ENCODE assay signal across 8 cellular contexts in the genomic region with DNA sequence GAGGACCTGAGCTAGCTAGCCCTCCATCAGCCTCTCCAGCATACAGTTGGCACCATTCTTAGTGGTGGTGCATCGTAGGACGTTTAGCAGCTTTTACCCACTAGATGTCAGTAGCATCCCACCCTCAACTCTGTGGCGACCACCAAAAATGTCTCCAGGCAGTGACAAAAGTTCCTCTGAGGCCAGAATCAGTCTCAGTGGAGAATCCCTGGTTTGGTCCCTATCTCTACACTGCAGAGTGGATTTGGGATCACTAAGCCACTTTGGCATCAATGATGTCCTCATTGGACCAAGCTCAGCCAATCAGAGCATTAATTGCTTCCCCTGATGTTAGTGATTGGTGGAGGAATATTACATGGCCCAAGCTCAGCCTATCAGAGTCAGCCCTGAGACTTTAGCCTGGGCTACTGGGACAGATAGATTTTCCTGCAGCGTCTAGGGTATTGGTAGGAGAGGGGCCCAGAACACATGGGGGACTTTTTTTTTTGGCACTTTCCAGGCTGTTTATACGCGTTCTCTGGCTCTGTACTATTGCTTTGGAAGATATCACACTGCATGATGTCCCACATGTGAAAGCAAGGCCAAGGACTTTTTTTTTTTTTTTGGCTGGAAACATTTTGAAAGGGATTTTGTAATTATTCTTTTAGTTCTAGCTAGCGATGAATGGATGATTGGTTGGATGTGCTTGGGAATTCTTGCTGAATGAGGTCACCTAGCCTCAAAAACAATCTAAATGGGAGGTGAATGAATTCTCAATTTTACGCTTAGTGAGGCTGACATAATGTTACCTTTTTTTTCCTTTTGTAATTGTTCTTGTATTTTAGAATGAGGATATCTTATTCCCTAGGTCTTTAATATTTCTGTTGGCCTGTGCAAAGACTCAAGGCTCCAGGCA. TPM values are rescaled to one million over a fixed set of nuclear protein-coding genes. Genes with fewer than 3 reads are reported as not detected.
DNase-seq lines count a peak whose midpoint lies in the region; ATAC-seq and TF ChIP-seq lines count a peak whose summit lies in the region.

No MANE protein-coding gene starts in this region.

- H3K4me1 Mint-ChIP-seq in activated T-cell treated with anti-CD3 and anti-CD28 coated beads, Interleukin-2, amount 50 U/mL, for 72 hours (ENCODE audit: low read depth), result no peaks in the 10 kb centered on the region

- no peak overlapping the region for H3K27ac Mint-ChIP-seq in activated T-cell treated with anti-CD3 and anti-CD28 coated beads, Interleukin-2, amount 50 U/mL, for 72 hours

- no peaks in the 10 kb centered on the region for H3K9me3 Mint-ChIP-seq in activated T-cell treated with anti-CD3 and anti-CD28 coated beads, Interleukin-2, amount 50 U/mL, for 72 hours

- peak; percentile 58 for TF ChIP-seq RAD21 in Ishikawa (IDR thresholded peaks at IDR 0.05; ENCODE audit: low read depth)

- TF ChIP-seq EP300 in Ishikawa (IDR thresholded peaks at IDR 0.05; ENCODE audit: borderline replicate concordance), result peak; percentile 71

- no peaks in the 10 kb centered on the region for H3K27me3 Mint-ChIP-seq in activated T-cell treated with anti-CD3 and anti-CD28 coated beads, Interleukin-2, amount 50 U/mL, for 72 hours (ENCODE audit: low read depth)

- DNase-seq in Daoy (ENCODE audit: low read depth) (peak; percentile 39), iPS-NIHi7 (ENCODE audit: extremely low spot score) (peak; percentile 64), HuH-7 (ENCODE audit: low spot score) (no peak), T-helper 1 cell (no peak), NCI-H2107 (lab: John Stamatoyannopoulos, UW) (no peak), NK-92 (lab: John Stamatoyannopoulos, UW; ENCODE audit: unreplicated experiment) (no peak)
- peak; percentile 32 to 33 for DNase-seq in activated T-cell treated with anti-CD3 and anti-CD28 coated beads, Interleukin-2, amount 50 U/mL, for 72 hours

- H3K4me3 Mint-ChIP-seq in activated T-cell treated with anti-CD3 and anti-CD28 coated beads, Interleukin-2, amount 50 U/mL, for 72 hours, result no peak overlapping the region

- H3K36me3 Mint-ChIP-seq in activated T-cell treated with anti-CD3 and anti-CD28 coated beads, Interleukin-2, amount 50 U/mL, for 72 hours (ENCODE audit: insufficient read depth in 2 of 2), result no peaks in the 10 kb centered on the region

- peak; percentile 66 to 67 for ATAC-seq in activated T-cell treated with anti-CD3 and anti-CD28 coated beads, Interleukin-2, amount 50 U/mL, for 72 hours (replicated peaks in 1 of 2)

TF ChIP-seq in Ishikawa, 13 proteins besides CTCF, POLR2A, EP300 and RAD21:
- TF ChIP-seq TEAD4 (IDR thresholded peaks at IDR 0.05) (peak; percentile 88), NFIC (IDR thresholded peaks at IDR 0.05) (peak; percentile 33; the same call in 1 of the 2 replicates), USF1 (IDR thresholded peaks at IDR 0.05) (no peak), TCF12 (IDR thresholded peaks at IDR 0.05; ENCODE audit: low read depth) (peak; percentile 66; the same call in 1 of the 2 replicates)

RNA-seq across cellular contexts. Expression of gene TMEM221, which starts 7.0 kb away (rescaled TPM):
- total RNA-seq in Daoy (2014; rRNA removed; shearing (Covaris generic)), result not detected in 2 replicates
- total RNA-seq in activated T-cell treated with anti-CD3 and anti-CD28 coated beads, Interleukin-2, amount 50 U/mL, for 72 hours, result not detected

RNA-seq across cellular contexts. Expression of gene NXNL1, which starts 19.2 kb away (rescaled TPM):
- total RNA-seq in Daoy (2014; rRNA removed; shearing (Covaris generic)), result not detected in 2 replicates
- not detected for total RNA-seq in activated T-cell treated with anti-CD3 and anti-CD28 coated beads, Interleukin-2, amount 50 U/mL, for 72 hours

RNA-seq across cellular contexts. Expression of gene MVB12A, which starts 21.6 kb away (rescaled TPM):
- 82.3 and 102 TPM in 2 replicates for total RNA-seq in Daoy (2014; rRNA removed; shearing (Covaris generic))
- total RNA-seq in activated T-cell treated with anti-CD3 and anti-CD28 coated beads, Interleukin-2, amount 50 U/mL, for 72 hours, result 10 to 100 TPM; 32.4 to 38.4 TPM

RNA-seq across cellular contexts. Expression of gene SLC27A1, which starts 28.8 kb away (rescaled TPM):
- total RNA-seq in Daoy (2014; rRNA removed; shearing (Covaris generic)), result 0.98 and 3.7 TPM in 2 replicates
- 1 to 10 TPM; 3.5 to 4.4 TPM for total RNA-seq in activated T-cell treated with anti-CD3 and anti-CD28 coated beads, Interleukin-2, amount 50 U/mL, for 72 hours

RNA-seq across cellular contexts. Expression of gene BST2, which starts 36.1 kb away (rescaled TPM):
- 0.83 and 4.4 TPM in 2 replicates for total RNA-seq in Daoy (2014; rRNA removed; shearing (Covaris generic))
- 10 to 100 TPM; 40.9 to 75.0 TPM for total RNA-seq in activated T-cell treated with anti-CD3 and anti-CD28 coated beads, Interleukin-2, amount 50 U/mL, for 72 hours

Comparison
In these comparisons a context has a peak if more than half of its experiments do, and no peak if none do; other contexts are left out.
1. DNase-seq: peak in Daoy (single experiment), activated T-cell treated with anti-CD3 and anti-CD28 coated beads, Interleukin-2, amount 50 U/mL, for 72 hours (2 of 2) and iPS-NIHi7 (single experiment); none in HuH-7 (single experiment), T-helper 1 cell (0 of 5), NCI-H2107 (single experiment) and NK-92 (single experiment).